22 cellular contexts compared by ENCODE assay signal in the genomic region with DNA sequence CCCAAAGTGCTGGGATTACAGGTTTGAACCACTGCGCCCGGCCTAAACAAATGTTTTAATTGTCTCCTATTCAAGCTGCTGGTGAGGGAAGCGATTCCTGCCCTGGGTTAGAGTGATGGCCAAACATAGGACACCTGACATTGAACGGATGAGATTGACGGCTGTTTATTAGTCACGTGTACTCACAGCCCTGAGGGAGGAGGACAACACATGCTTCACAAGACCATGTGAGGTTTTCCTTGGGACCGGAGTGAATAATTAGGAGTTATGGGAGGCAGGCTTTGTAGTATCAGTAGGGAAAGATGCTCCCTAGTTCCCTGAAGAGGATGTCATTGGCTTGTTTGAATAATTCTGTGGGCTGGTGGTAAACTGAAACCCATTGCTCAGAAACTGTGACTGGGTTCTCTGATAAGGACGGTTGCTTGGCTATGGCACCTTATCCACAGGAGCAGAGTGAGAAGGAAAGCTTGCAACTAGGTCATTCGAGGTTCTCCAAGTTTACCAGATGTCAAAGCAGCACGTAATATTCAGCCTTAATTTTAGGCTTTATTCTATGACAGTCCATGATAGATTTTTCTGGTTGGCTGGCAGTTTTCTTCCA.
A peak's percentile ranks its signal among the peaks of the same experiment; 100 is the strongest.
DNase-seq lines count a peak whose midpoint lies in the region; ATAC-seq and TF ChIP-seq lines count a peak whose summit lies in the region.
"Had no signal": no experiment of that assay in that cellular context is flagged by ENCODE, and none has a peak within 500 bp of the region (broad histone marks: within the 10 kb centered on the region; RNA-seq: fewer than 3 reads in every experiment).

No MANE protein-coding gene starts in this region.

- H3K27me3 Mint-ChIP-seq in activated CD4-positive, alpha-beta memory T cell treated with anti-CD3 and anti-CD28 coated beads for 36 hours, result no peaks in the 10 kb centered on the region
- no peaks in the 10 kb centered on the region for H3K27me3 Mint-ChIP-seq in activated CD4-positive, alpha-beta memory T cell treated with anti-CD3 and anti-CD28 coated beads, Interleukin-2, amount 10 ng/mL, durations not matched to agents 7 days and 5 days
- H3K27me3 Mint-ChIP-seq in CD8-positive, alpha-beta memory T cell, result no peaks in the 10 kb centered on the region
- no peaks in the 10 kb centered on the region for H3K27me3 Mint-ChIP-seq in endodermal cell (ENCODE audit: insufficient read depth)
- no peaks in the 10 kb centered on the region for H3K27me3 Mint-ChIP-seq in effector memory CD8-positive, alpha-beta T cell
- H3K27me3 Mint-ChIP-seq: CD4-positive, alpha-beta T cell; IgD-negative memory B cell had no signal

- H3K27ac Mint-ChIP-seq in activated CD4-positive, alpha-beta memory T cell treated with anti-CD3 and anti-CD28 coated beads for 36 hours, result peak overlapping the region; percentile 5
- H3K27ac Mint-ChIP-seq in activated CD4-positive, alpha-beta memory T cell treated with anti-CD3 and anti-CD28 coated beads, Interleukin-2, amount 10 ng/mL, durations not matched to agents 7 days and 5 days, result no peak overlapping the region
- H3K27ac Mint-ChIP-seq in CD8-positive, alpha-beta memory T cell, result peak overlapping the region in 1 of 8 donors; percentile 13
- no peak overlapping the region for H3K27ac Mint-ChIP-seq in endodermal cell
- H3K27ac Mint-ChIP-seq in effector memory CD8-positive, alpha-beta T cell, result no peak overlapping the region
- H3K27ac Mint-ChIP-seq: CD4-positive, alpha-beta T cell; IgD-negative memory B cell had no signal

- POLR2A ChIA-PET in activated CD4-positive, alpha-beta memory T cell treated with anti-CD3 and anti-CD28 coated beads for 36 hours (lab: Charles Lee), result no interaction called here
- POLR2A ChIA-PET in activated CD4-positive, alpha-beta memory T cell treated with anti-CD3 and anti-CD28 coated beads, Interleukin-2, amount 10 ng/mL, durations not matched to agents 7 days and 5 days (lab: Charles Lee), result no interaction called here
- POLR2A ChIA-PET in CD8-positive, alpha-beta memory T cell (lab: Charles Lee), result no interaction called here

- H3K4me1 ChIP-seq in CD8-positive, alpha-beta memory T cell (ENCODE audit: insufficient read depth, low read length), result no peaks in the 10 kb centered on the region
- no peaks in the 10 kb centered on the region for H3K4me1 ChIP-seq in endodermal cell (ENCODE audit: control insufficient read depth, insufficient read depth, low read length)
- H3K4me1 ChIP-seq: BLaER1, Caco-2 had no signal

- H3K4me3 ChIP-seq in CD8-positive, alpha-beta memory T cell (ENCODE audit: low read length), result no peak overlapping the region
- peak overlapping the region; percentile 62 for H3K4me3 ChIP-seq in endodermal cell (ENCODE audit: low read length)
- H3K4me3 ChIP-seq: PC-9 had no signal

- no peak overlapping the region for H3K4me3 Mint-ChIP-seq in activated CD4-positive, alpha-beta memory T cell treated with anti-CD3 and anti-CD28 coated beads for 36 hours
- H3K4me3 Mint-ChIP-seq in activated CD4-positive, alpha-beta memory T cell treated with anti-CD3 and anti-CD28 coated beads, Interleukin-2, amount 10 ng/mL, durations not matched to agents 7 days and 5 days, result no peak overlapping the region
- peak overlapping the region in 4 of 7 donors; percentile 9 to 51 (median 37) for H3K4me3 Mint-ChIP-seq in CD8-positive, alpha-beta memory T cell
- H3K4me3 Mint-ChIP-seq in endodermal cell, result no peak overlapping the region
- no peak overlapping the region for H3K4me3 Mint-ChIP-seq in effector memory CD8-positive, alpha-beta T cell
- H3K4me3 Mint-ChIP-seq: CD4-positive, alpha-beta T cell had no signal

- no peaks in the 10 kb centered on the region for H3K36me3 Mint-ChIP-seq in activated CD4-positive, alpha-beta memory T cell treated with anti-CD3 and anti-CD28 coated beads for 36 hours
- no peaks in the 10 kb centered on the region for H3K36me3 Mint-ChIP-seq in activated CD4-positive, alpha-beta memory T cell treated with anti-CD3 and anti-CD28 coated beads, Interleukin-2, amount 10 ng/mL, durations not matched to agents 7 days and 5 days (ENCODE audit: low read depth)
- H3K36me3 Mint-ChIP-seq in CD8-positive, alpha-beta memory T cell, result peaks cover 1 to 4% (median 4%) of the 10 kb centered on the region in 3 donors
- peaks cover 3% of the 10 kb centered on the region for H3K36me3 Mint-ChIP-seq in endodermal cell (ENCODE audit: low read depth)
- H3K36me3 Mint-ChIP-seq in effector memory CD8-positive, alpha-beta T cell (ENCODE audit: insufficient read depth), result no peaks in the 10 kb centered on the region
- H3K36me3 Mint-ChIP-seq: IgD-negative memory B cell had no signal

- H3K27me3 ChIP-seq in CD8-positive, alpha-beta memory T cell (ENCODE audit: insufficient read depth, low read length, poor library complexity, severe bottlenecking), result no peaks in the 10 kb centered on the region
- no peaks in the 10 kb centered on the region for H3K27me3 ChIP-seq in endodermal cell (ENCODE audit: control insufficient read depth, insufficient read depth, low read length, poor library complexity, severe bottlenecking)
- H3K27me3 ChIP-seq: BLaER1 had no signal

- no peak for TF ChIP-seq CTCF in endodermal cell (conservative IDR thresholded peaks at IDR 0.05)

- peaks cover 11% of the 10 kb centered on the region for H3K9me3 Mint-ChIP-seq in activated CD4-positive, alpha-beta memory T cell treated with anti-CD3 and anti-CD28 coated beads for 36 hours
- peaks cover 7% of the 10 kb centered on the region for H3K9me3 Mint-ChIP-seq in activated CD4-positive, alpha-beta memory T cell treated with anti-CD3 and anti-CD28 coated beads, Interleukin-2, amount 10 ng/mL, durations not matched to agents 7 days and 5 days
- peaks cover 0 to 14% (median 0%) of the 10 kb centered on the region in 5 donors for H3K9me3 Mint-ChIP-seq in CD8-positive, alpha-beta memory T cell
- peaks cover 18% of the 10 kb centered on the region for H3K9me3 Mint-ChIP-seq in endodermal cell
- H3K9me3 Mint-ChIP-seq in effector memory CD8-positive, alpha-beta T cell, result peaks cover 2 to 6% of the 10 kb centered on the region in 2 donors

- H3K9ac ChIP-seq in endodermal cell (ENCODE audit: extremely low read depth, low read length, poor library complexity, severe bottlenecking), result no peak overlapping the region
- H3K9ac ChIP-seq: BLaER1 had no signal

- CTCF ChIA-PET in activated CD4-positive, alpha-beta memory T cell treated with anti-CD3 and anti-CD28 coated beads for 36 hours (lab: Charles Lee), result no interaction called here
- CTCF ChIA-PET in activated CD4-positive, alpha-beta memory T cell treated with anti-CD3 and anti-CD28 coated beads, Interleukin-2, amount 10 ng/mL, durations not matched to agents 7 days and 5 days (lab: Charles Lee), result no interaction called here
- CTCF ChIA-PET in CD8-positive, alpha-beta memory T cell (lab: Charles Lee), result no interaction called here

- no peaks in the 10 kb centered on the region for H3K36me3 ChIP-seq in CD8-positive, alpha-beta memory T cell (ENCODE audit: insufficient read depth, low read length)
- no peaks in the 10 kb centered on the region for H3K36me3 ChIP-seq in endodermal cell (ENCODE audit: control insufficient read depth, insufficient read depth, low read length)
- H3K36me3 ChIP-seq: BLaER1 had no signal

- H3K9me3 ChIP-seq in CD8-positive, alpha-beta memory T cell (ENCODE audit: low read length), result no peaks in the 10 kb centered on the region
- H3K9me3 ChIP-seq in endodermal cell (ENCODE audit: control insufficient read depth, low read length), result peaks cover 10% of the 10 kb centered on the region
- H3K9me3 ChIP-seq: Caco-2 had no signal

- no peak for ATAC-seq in effector memory CD8-positive, alpha-beta T cell (replicated peaks)

- peaks cover 2% of the 10 kb centered on the region for H3K4me1 Mint-ChIP-seq in activated CD4-positive, alpha-beta memory T cell treated with anti-CD3 and anti-CD28 coated beads for 36 hours (ENCODE audit: low read depth)
- peaks cover 2% of the 10 kb centered on the region for H3K4me1 Mint-ChIP-seq in activated CD4-positive, alpha-beta memory T cell treated with anti-CD3 and anti-CD28 coated beads, Interleukin-2, amount 10 ng/mL, durations not matched to agents 7 days and 5 days
- peaks cover 3 to 6% (median 5%) of the 10 kb centered on the region in 3 donors for H3K4me1 Mint-ChIP-seq in CD8-positive, alpha-beta memory T cell
- peaks cover 3% of the 10 kb centered on the region for H3K4me1 Mint-ChIP-seq in endodermal cell
- peaks cover 0 to 2% of the 10 kb centered on the region in 2 donors for H3K4me1 Mint-ChIP-seq in effector memory CD8-positive, alpha-beta T cell (ENCODE audit: low read depth in 2 of 2)

- no peak for DNase-seq in activated CD4-positive, alpha-beta memory T cell treated with anti-CD3 and anti-CD28 coated beads for 36 hours
- no peak for DNase-seq in activated CD4-positive, alpha-beta memory T cell treated with anti-CD3 and anti-CD28 coated beads, Interleukin-2, amount 10 ng/mL, durations not matched to agents 7 days and 5 days
- DNase-seq in CD8-positive, alpha-beta memory T cell, result no peak
- peak; percentile 73 for DNase-seq in OCI-M1 (lab: John Stamatoyannopoulos, UW)
- DNase-seq in endodermal cell, result no peak
- no peak for DNase-seq in effector memory CD8-positive, alpha-beta T cell
- DNase-seq in DMS 273 treated with DMSO at 0.1 percent for 48 hours (lab: John Stamatoyannopoulos, UW), result no peak
- DNase-seq in NCI-H2107 treated with DMSO at 0.1 percent for 48 hours (lab: John Stamatoyannopoulos, UW; ENCODE audit: unreplicated experiment), result no peak
- DNase-seq: ACHN; Caco-2; CD4-positive, alpha-beta T cell; Kasumi-1; NCI-H1694; NCI-H2081 treated with DMSO at 0.1 percent for 48 hours; NCI-H446; NCI-H526 treated with DMSO at 0.1 percent for 48 hours; PC-9; RPMI8226; SHP77 had no signal

- H3K27ac ChIP-seq in CD8-positive, alpha-beta memory T cell (ENCODE audit: low read depth, low read length), result no peak overlapping the region
- no peak overlapping the region for H3K27ac ChIP-seq in endodermal cell (ENCODE audit: low read depth, low read length)
- H3K27ac ChIP-seq: 22Rv1, BLaER1, PC-9 had no signal

- intact Hi-C loops in activated CD4-positive, alpha-beta memory T cell treated with anti-CD3 and anti-CD28 coated beads for 36 hours (cut with micrococcal nuclease), result no loop called here

- WGBS in endodermal cell (ENCODE audit: insufficient coverage in 1 of 2, insufficient read length in 1 of 2), 2 experiments, result 94 to 98% methylated on average over 10 of the region's 10 CpGs

Comparison
In these comparisons a context has a peak if more than half of its experiments do, and no peak if none do; other contexts are left out.
1. H3K4me3 Mint-ChIP-seq: peak in CD8-positive, alpha-beta memory T cell (4 of 7); none in activated CD4-positive, alpha-beta memory T cell treated with anti-CD3 and anti-CD28 coated beads for 36 hours (single experiment), activated CD4-positive, alpha-beta memory T cell treated with anti-CD3 and anti-CD28 coated beads, Interleukin-2, amount 10 ng/mL, durations not matched to agents 7 days and 5 days (single experiment), endodermal cell (single experiment) and effector memory CD8-positive, alpha-beta T cell (0 of 2).